In the genomic region with DNA sequence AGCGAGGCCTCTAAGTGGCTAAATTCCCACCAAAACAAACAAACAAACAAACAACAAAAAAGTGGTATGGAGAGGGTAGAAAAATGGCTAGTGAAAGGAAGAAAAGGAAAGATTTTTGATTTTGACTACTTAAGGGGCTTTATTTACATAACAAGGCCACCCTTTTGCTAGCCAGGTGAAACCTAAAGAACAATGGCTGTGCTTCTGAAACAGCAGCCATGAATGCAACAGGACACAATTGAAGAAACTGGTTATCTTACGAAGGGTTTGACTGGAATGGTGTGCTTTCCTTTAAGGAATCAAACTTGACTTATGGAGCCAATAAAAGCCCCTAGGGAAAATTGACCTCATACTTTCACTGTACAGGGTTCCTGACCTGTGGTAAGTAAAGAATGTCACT, we compare ENCODE assay signal across 22 cellular contexts.
DNase-seq lines count a peak whose midpoint lies in the region; TF ChIP-seq lines count a peak whose summit lies in the region.
"Had no signal": no experiment of that assay in that cellular context is flagged by ENCODE, and none has a peak within 500 bp of the region (broad histone marks: within the 10 kb centered on the region; RNA-seq: fewer than 3 reads in every experiment).

No MANE protein-coding gene starts in this region.

- no peaks in the 10 kb centered on the region for H3K23me2 ChIP-seq in H9 (ENCODE audit: insufficient read length, low read depth, low read length, poor library complexity, severe bottlenecking)

- no peak overlapping the region for H2AFZ ChIP-seq in H9 (ENCODE audit: low read length)

- H4K91ac ChIP-seq in H9 (ENCODE audit: insufficient read length, low read depth, low read length), result no peak overlapping the region

- no peak for TF ChIP-seq CTCF in H9 (conservative IDR thresholded peaks at IDR 0.05)
- no peak for TF ChIP-seq CTCF in endodermal cell (conservative IDR thresholded peaks at IDR 0.05)
- no peak for TF ChIP-seq CTCF in progenitor cell of endocrine pancreas (IDR thresholded peaks at IDR 0.05; ENCODE audit: unreplicated experiment)
- TF ChIP-seq CTCF in GM10266 (IDR thresholded peaks at IDR 0.05; ENCODE audit: control insufficient read depth, insufficient read depth, low read depth, missing control alignments), result no peak

- no peak overlapping the region for H3K14ac ChIP-seq in H9 (ENCODE audit: insufficient read depth, low read length)

- H3K27ac ChIP-seq in H9 (ENCODE audit: insufficient read length, low read depth, low read length) (no peak overlapping the region), HUES64 (ENCODE audit: low read depth, low read length) (peak overlapping the region; percentile 27; the same call in 1 of the 2 replicates), endodermal cell (ENCODE audit: low read depth, low read length) (no peak overlapping the region), iPS-20b (ENCODE audit: low read length) (no peak overlapping the region)
- H3K27ac ChIP-seq: A549; BLaER1 treated with 17β-estradiol and CSF1 and Interleukin-3, amounts not matched to agents 10 nM and 100 nM had no signal

- H4K5ac ChIP-seq in H9 (ENCODE audit: insufficient read length, low read depth, low read length), result no peak overlapping the region

- no peak overlapping the region for H3T11ph ChIP-seq in H9 (ENCODE audit: low read length)

- peaks cover 46 to 56% of the 10 kb centered on the region in 2 experiments for H3K4me1 Mint-ChIP-seq in H9
- peaks cover 36% of the 10 kb centered on the region for H3K4me1 Mint-ChIP-seq in endodermal cell
- peaks cover 14% of the 10 kb centered on the region for H3K4me1 Mint-ChIP-seq in progenitor cell of endocrine pancreas (ENCODE audit: low read depth)
- H3K4me1 Mint-ChIP-seq: CD14-positive monocyte; CD8-positive, alpha-beta memory T cell had no signal

- no peak overlapping the region for H3K56ac ChIP-seq in H9 (ENCODE audit: insufficient read length, low read depth, low read length)

- H3K4me1 ChIP-seq in H9 (ENCODE audit: insufficient read depth, low read length), result peaks cover 6% of the 10 kb centered on the region; the same call in 1 of the 2 replicates
- H3K4me1 ChIP-seq in HUES64 (ENCODE audit: insufficient read depth, low read length), result peaks cover 22% of the 10 kb centered on the region; the same call in 1 of the 2 replicates
- peaks cover 6% of the 10 kb centered on the region for H3K4me1 ChIP-seq in endodermal cell (ENCODE audit: control insufficient read depth, insufficient read depth, low read length)
- peaks cover 13% of the 10 kb centered on the region; the same call in 1 of the 2 replicates for H3K4me1 ChIP-seq in iPS-20b (ENCODE audit: insufficient read depth, low read length)
- H3K4me1 ChIP-seq: A549, BE2C had no signal

- no peak overlapping the region for H4K8ac ChIP-seq in H9 (replicated peaks; ENCODE audit: insufficient read length, low read depth, low read length)

- H2BK15ac ChIP-seq in H9 (ENCODE audit: low read depth, low read length), result no peak overlapping the region

- H3K9me3 ChIP-seq in H9 (ENCODE audit: control insufficient read depth, low read depth, low read length) (no peaks in the 10 kb centered on the region), HUES64 (ENCODE audit: insufficient read depth, low read depth, low read length) (peaks cover 8% of the 10 kb centered on the region; the same call in 1 of the 2 replicates), endodermal cell (ENCODE audit: control insufficient read depth, low read length) (peaks cover 9% of the 10 kb centered on the region), iPS-20b (ENCODE audit: insufficient read depth, low read depth, low read length) (peaks cover 10% of the 10 kb centered on the region; the same call in 1 of the 2 replicates)
- H3K9me3 ChIP-seq: BE2C had no signal

- no peak overlapping the region for H2BK5ac ChIP-seq in H9 (ENCODE audit: insufficient read length, low read length)

- no peak overlapping the region for H3K23ac ChIP-seq in H9 (ENCODE audit: insufficient read length, low read depth, low read length)

- H3K36me3 ChIP-seq in HUES64 (ENCODE audit: insufficient read depth, low read length), result no peaks in the 10 kb centered on the region
- H3K36me3 ChIP-seq in endodermal cell (ENCODE audit: control insufficient read depth, insufficient read depth, low read length), result no peaks in the 10 kb centered on the region
- no peaks in the 10 kb centered on the region for H3K36me3 ChIP-seq in iPS-20b (ENCODE audit: insufficient read depth, low read depth, low read length)
- H3K36me3 ChIP-seq: BE2C; BLaER1 treated with 17β-estradiol and CSF1 and Interleukin-3, amounts not matched to agents 10 nM and 100 nM had no signal

- peaks cover 5 to 41% (median 14%) of the 10 kb centered on the region in 3 experiments for H3K36me3 Mint-ChIP-seq in H9 (ENCODE audit: insufficient read depth in 1 of 3, low read depth in 3 of 3)
- no peaks in the 10 kb centered on the region for H3K36me3 Mint-ChIP-seq in endodermal cell (ENCODE audit: low read depth)
- H3K36me3 Mint-ChIP-seq in progenitor cell of endocrine pancreas (ENCODE audit: insufficient read depth), result peaks cover 28% of the 10 kb centered on the region
- H3K36me3 Mint-ChIP-seq: CD14-positive monocyte had no signal

- H3K4ac ChIP-seq in H9 (ENCODE audit: low read depth, low read length), result no peak overlapping the region

- H3K4me3 ChIP-seq in HUES64 (ENCODE audit: low read length), result no peak overlapping the region
- H3K4me3 ChIP-seq in endodermal cell (ENCODE audit: low read length), result no peak overlapping the region
- peak overlapping the region; percentile 18; the same call in 1 of the 2 replicates for H3K4me3 ChIP-seq in iPS-20b (ENCODE audit: low read length)
- H3K4me3 ChIP-seq: A549; BLaER1 treated with 17β-estradiol and CSF1 and Interleukin-3, amounts not matched to agents 10 nM and 100 nM had no signal

- no peaks in the 10 kb centered on the region for H3K27me3 ChIP-seq in H9 (ENCODE audit: insufficient read depth, low read length)
- no peaks in the 10 kb centered on the region for H3K27me3 ChIP-seq in HUES64 (ENCODE audit: insufficient read depth, low read length)
- H3K27me3 ChIP-seq in endodermal cell (ENCODE audit: control insufficient read depth, insufficient read depth, low read length, poor library complexity, severe bottlenecking), result no peaks in the 10 kb centered on the region
- no peaks in the 10 kb centered on the region for H3K27me3 ChIP-seq in iPS-20b (ENCODE audit: insufficient read depth, low read length)

- H3K4me3 Mint-ChIP-seq in H9 (no peak overlapping the region), endodermal cell (no peak overlapping the region), progenitor cell of endocrine pancreas (ENCODE audit: low read depth) (no peak overlapping the region)
- H3K4me3 Mint-ChIP-seq: CD14-positive monocyte; CD4-positive, alpha-beta T cell; CD8-positive, alpha-beta memory T cell had no signal

- no peak overlapping the region for H2AK5ac ChIP-seq in H9 (ENCODE audit: insufficient read length, low read length)

- WGBS in H9 (ENCODE audit: extremely low coverage, insufficient read length, low lambda C conversion rate), result no CpG with 5 or more reads among the region's 2 CpGs
- 48% methylated on average over 1 of the region's 2 CpGs for WGBS in HUES64
- 71 to 85% methylated on average over 1 of the region's 2 CpGs for WGBS in endodermal cell (ENCODE audit: insufficient coverage in 1 of 2, insufficient read length in 1 of 2), 2 experiments

- H3K79me2 ChIP-seq in H9 (ENCODE audit: insufficient read depth, low read length), result no peaks in the 10 kb centered on the region

- H3K9me3 Mint-ChIP-seq in H9, result peaks cover 34 to 38% of the 10 kb centered on the region in 2 experiments
- peaks cover 30% of the 10 kb centered on the region for H3K9me3 Mint-ChIP-seq in endodermal cell
- peaks cover 43% of the 10 kb centered on the region for H3K9me3 Mint-ChIP-seq in progenitor cell of endocrine pancreas (ENCODE audit: low read depth)

- peaks cover 19% of the 10 kb centered on the region for H3K27me3 Mint-ChIP-seq in H9 (ENCODE audit: low read depth)
- peaks cover 4% of the 10 kb centered on the region for H3K27me3 Mint-ChIP-seq in endodermal cell (ENCODE audit: insufficient read depth)
- H3K27me3 Mint-ChIP-seq in progenitor cell of endocrine pancreas, result no peaks in the 10 kb centered on the region

- H3K18ac ChIP-seq in H9 (ENCODE audit: insufficient read length, low read depth, low read length), result no peak overlapping the region

- H3K9ac ChIP-seq in H9 (ENCODE audit: extremely low read depth, insufficient read length, low read length), result no peak overlapping the region
- H3K9ac ChIP-seq in HUES64 (ENCODE audit: low read depth, low read length), result no peak overlapping the region
- no peak overlapping the region for H3K9ac ChIP-seq in endodermal cell (ENCODE audit: extremely low read depth, low read length, poor library complexity, severe bottlenecking)
- H3K9ac ChIP-seq in iPS-20b (ENCODE audit: low read depth, low read length), result no peak overlapping the region
- H3K9ac ChIP-seq: BLaER1 treated with 17β-estradiol and CSF1 and Interleukin-3, amounts not matched to agents 10 nM and 100 nM had no signal

- peak overlapping the region in 1 of 3 experiments; percentile 94; a peak in 3 of 7 replicates for H3K27ac Mint-ChIP-seq in H9
- H3K27ac Mint-ChIP-seq in endodermal cell, result peak overlapping the region; percentile 59
- H3K27ac Mint-ChIP-seq in progenitor cell of endocrine pancreas, result no peak overlapping the region
- H3K27ac Mint-ChIP-seq: CD14-positive monocyte; CD4-positive, alpha-beta T cell; CD8-positive, alpha-beta memory T cell had no signal

- DNase-seq in H9, result peak; percentile 24
- DNase-seq in endodermal cell, result no peak
- DNase-seq in progenitor cell of endocrine pancreas (ENCODE audit: low spot score, unreplicated experiment), result no peak
- DNase-seq in midbrain (lab: John Stamatoyannopoulos, UW), result no peak
- DNase-seq in GM10266 (ENCODE audit: extremely low spot score), result no peak
- DNase-seq: 8988T; ACHN; AML-193; BE2C; CD4-positive, alpha-beta T cell; CD8-positive, alpha-beta memory T cell; DMS 273 treated with DMSO at 0.1 percent for 48 hours; DMS79; EL; GDM1; GOT3; H7 had no signal

- no peak overlapping the region for H2BK20ac ChIP-seq in H9 (ENCODE audit: low read depth, low read length, poor library complexity, severe bottlenecking)

- no peak overlapping the region for H2BK12ac ChIP-seq in H9 (ENCODE audit: insufficient read length, low read depth, low read length)

- no peaks in the 10 kb centered on the region for H3K79me1 ChIP-seq in H9 (ENCODE audit: insufficient read depth, low read depth, low read length, poor library complexity, severe bottlenecking)

- no peak overlapping the region for H3K4me2 ChIP-seq in H9 (ENCODE audit: insufficient read depth, insufficient read length, low read length)
- H3K4me2 ChIP-seq: A549; BLaER1 treated with 17β-estradiol and CSF1 and Interleukin-3, amounts not matched to agents 10 nM and 100 nM had no signal

- no peaks in the 10 kb centered on the region for H4K20me1 ChIP-seq in H9 (ENCODE audit: control insufficient read depth, insufficient read depth, insufficient read length)
- H4K20me1 ChIP-seq: BLaER1 treated with 17β-estradiol and CSF1 and Interleukin-3, amounts not matched to agents 10 nM and 100 nM had no signal

- H2BK120ac ChIP-seq in H9 (ENCODE audit: low read depth, low read length, poor library complexity, severe bottlenecking), result no peak overlapping the region
